29 cellular contexts compared by ENCODE assay signal in genomic region chr20:22533823-22534751, GRCh38. TPM values are rescaled to one million over a fixed set of nuclear protein-coding genes. Genes with fewer than 3 reads are reported as not detected.
"Had no signal": no experiment of that assay in that cellular context is flagged by ENCODE, and none has a peak within 500 bp of the region (broad histone marks: within the 10 kb centered on the region; RNA-seq: fewer than 3 reads in every experiment).

No MANE protein-coding gene starts in this region.

- H2AFZ ChIP-seq: parathyroid adenoma had no signal

- H3K9me3 Mint-ChIP-seq: nephron progenitor cell had no signal

- H3K4me3 Mint-ChIP-seq: activated CD4-positive, alpha-beta T cell treated with anti-CD3 and anti-CD28 coated beads, Interleukin-2, amount 10 ng/mL, durations not matched to agents 7 days and 5 days; activated CD8-positive, alpha-beta T cell treated with anti-CD3 and anti-CD28 coated beads for 36 hours; activated T-cell treated with anti-CD3 and anti-CD28 coated beads, Interleukin-2, amount 50 U/mL, for 4 hours; activated T-helper 17 cell treated with anti-CD3 and anti-CD28 coated beads, Interleukin-2, amount 50 U/mL, for 72 hours; naive B cell; nephron progenitor cell; T-helper 1 cell treated with Interleukin-12 subunit alpha and Interleukin-12 subunit beta and Interleukin-4 antibody, amounts not matched to agents 30 μg/mL and 1 μg/mL, for 36 hours had no signal

- H3K27ac Mint-ChIP-seq: activated CD4-positive, alpha-beta T cell treated with anti-CD3 and anti-CD28 coated beads, Interleukin-2, amount 10 ng/mL, durations not matched to agents 7 days and 5 days; activated CD8-positive, alpha-beta T cell treated with anti-CD3 and anti-CD28 coated beads for 36 hours; activated T-helper 17 cell treated with anti-CD3 and anti-CD28 coated beads, Interleukin-2, amount 50 U/mL, for 72 hours; naive B cell; nephron progenitor cell; T-helper 1 cell treated with Interleukin-12 subunit alpha and Interleukin-12 subunit beta and Interleukin-4 antibody, amounts not matched to agents 30 μg/mL and 1 μg/mL, for 36 hours had no signal

- H3K27me3 Mint-ChIP-seq: activated CD4-positive, alpha-beta T cell treated with anti-CD3 and anti-CD28 coated beads, Interleukin-2, amount 10 ng/mL, durations not matched to agents 7 days and 5 days had no signal

- H3K4me1 Mint-ChIP-seq: activated CD4-positive, alpha-beta T cell treated with anti-CD3 and anti-CD28 coated beads, Interleukin-2, amount 10 ng/mL, durations not matched to agents 7 days and 5 days; activated T-helper 17 cell treated with anti-CD3 and anti-CD28 coated beads, Interleukin-2, amount 50 U/mL, for 72 hours; naive B cell had no signal

- H3K27me3 ChIP-seq: transverse colon had no signal

- H3K4me3 ChIP-seq: breast epithelium, heart right ventricle, left ventricle myocardium inferior, lung, psoas muscle, transverse colon had no signal

- H3K9ac ChIP-seq: parathyroid adenoma had no signal

- ATAC-seq: activated CD8-positive, alpha-beta T cell treated with anti-CD3 and anti-CD28 coated beads for 36 hours; activated T-cell treated with anti-CD3 and anti-CD28 coated beads, Interleukin-2, amount 50 U/mL, for 4 hours; activated T-helper 17 cell treated with anti-CD3 and anti-CD28 coated beads, Interleukin-2, amount 50 U/mL, for 72 hours; heart right ventricle; psoas muscle had no signal

- H3K4me1 ChIP-seq: breast epithelium, heart right ventricle, left ventricle myocardium inferior, parathyroid adenoma, psoas muscle, transverse colon had no signal

- H3K9me3 ChIP-seq: breast epithelium, heart right ventricle, left ventricle myocardium inferior, psoas muscle, transverse colon had no signal

- H3K79me2 ChIP-seq: parathyroid adenoma had no signal

- H3K36me3 ChIP-seq: breast epithelium, heart right ventricle, left ventricle myocardium inferior, transverse colon, WERI-Rb-1 had no signal

- H3K36me3 Mint-ChIP-seq: naive B cell had no signal

- DNase-seq: activated CD4-positive, alpha-beta T cell treated with anti-CD3 and anti-CD28 coated beads, Interleukin-2, amount 10 ng/mL, durations not matched to agents 7 days and 5 days; activated CD4-positive, CD25-positive, alpha-beta regulatory T cell treated with anti-CD3 and anti-CD28 coated beads, Interleukin-2, amount 50 U/mL, for 72 hours; activated CD8-positive, alpha-beta T cell treated with anti-CD3 and anti-CD28 coated beads for 36 hours; activated gamma-delta T cell treated with Interleukin-2 at 50 U/mL for 16 hours; activated naive CD4-positive, alpha-beta T cell treated with anti-CD3 and anti-CD28 coated beads, Interleukin-2, amount 50 U/mL, for 16 hours; activated T-cell treated with anti-CD3 and anti-CD28 coated beads, Interleukin-2, amount 50 U/mL, for 4 hours; amniotic stem cell; central memory CD4-positive, alpha-beta T cell; foreskin fibroblast; heart right ventricle; left ventricle myocardium inferior; mesendoderm; naive B cell; nephron progenitor cell; psoas muscle; stimulated activated CD4-positive, alpha-beta T cell treated with anti-CD3 and anti-CD28 coated beads, Interleukin-15, amount 100 ng/mL, for 24 hours; stimulated activated CD4-positive, alpha-beta T cell treated with anti-CD3 and anti-CD28 coated beads, Interleukin-2, amount 100 ng/mL, for 24 hours; stimulated activated naive CD4-positive, alpha-beta T cell; T-helper 9 cell; transverse colon; WERI-Rb-1 had no signal

- H3K27ac ChIP-seq: breast epithelium, heart right ventricle, left ventricle myocardium inferior, parathyroid adenoma, psoas muscle, transverse colon, WERI-Rb-1 had no signal

RNA-seq across cellular contexts. Expression of gene FOXA2, which starts 50.3 kb away (rescaled TPM):
- total RNA-seq: activated CD4-positive, alpha-beta T cell treated with anti-CD3 and anti-CD28 coated beads, Interleukin-2, amount 10 ng/mL, durations not matched to agents 7 days and 5 days; activated CD8-positive, alpha-beta T cell treated with anti-CD3 and anti-CD28 coated beads for 36 hours; activated T-cell treated with anti-CD3 and anti-CD28 coated beads, Interleukin-2, amount 50 U/mL, for 4 hours; activated T-helper 17 cell treated with anti-CD3 and anti-CD28 coated beads, Interleukin-2, amount 50 U/mL, for 72 hours; breast epithelium; endothelial cell of umbilical vein; heart right ventricle; left ventricle myocardium inferior; psoas muscle; temporal lobe; urinary bladder had no signal
- polyA plus RNA-seq: endothelial cell of umbilical vein, heart right ventricle, urinary bladder had no signal
